ENCODE assay signal across 15 cellular contexts in the genomic region with DNA sequence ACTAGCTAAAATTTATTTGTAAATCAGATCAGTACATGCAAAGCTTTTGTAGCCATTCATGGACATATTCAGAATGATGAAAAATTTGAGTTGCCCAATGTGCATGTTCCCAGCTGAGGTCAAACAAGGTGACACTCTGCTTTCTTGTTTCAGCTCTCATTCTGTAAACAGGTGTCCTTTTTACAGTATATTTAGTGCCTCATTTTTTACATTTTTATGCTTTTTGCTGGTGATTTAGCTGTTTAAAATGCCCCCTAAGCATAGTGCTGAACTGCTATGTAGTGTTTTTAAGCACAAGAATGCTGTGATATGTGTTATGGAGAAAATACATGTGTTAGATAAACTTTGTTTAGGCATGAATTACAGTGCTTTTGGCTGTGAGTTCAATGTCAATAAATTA.
DNase-seq lines count a peak whose midpoint lies in the region; ATAC-seq and TF ChIP-seq lines count a peak whose summit lies in the region.
"Had no signal": no experiment of that assay in that cellular context is flagged by ENCODE, and none has a peak within 500 bp of the region (broad histone marks: within the 10 kb centered on the region; RNA-seq: fewer than 3 reads in every experiment).

No MANE protein-coding gene starts in this region.

- H3K18ac ChIP-seq in IMR-90 (ENCODE audit: low read depth, low read length) = no peak overlapping the region

- DNase-seq in IMR-90 = peak; percentile 1
- DNase-seq in adipocyte (ENCODE audit: low read depth) = peak; percentile 50
- peak; percentile 4 for DNase-seq in fibroblast of pulmonary artery (ENCODE audit: low read depth)
- DNase-seq in SKM-1 treated with dmso at 0.1 percent for 144 hours (lab: John Stamatoyannopoulos, UW; ENCODE audit: unreplicated experiment) = no peak
- DNase-seq in stimulated activated effector memory CD8-positive, alpha-beta T cell treated with anti-CD3 and anti-CD28 coated beads, Interleukin-12 subunit alpha, Interleukin-12 subunit beta, amount 100 ng/mL, for 72 hours (ENCODE audit: low spot score in 2 of 2) = no peak
- DNase-seq in DMS 273 (lab: John Stamatoyannopoulos, UW; ENCODE audit: unreplicated experiment) = no peak
- DNase-seq in NOMO-1 treated with DMSO at 0.1 percent for 48 hours (lab: John Stamatoyannopoulos, UW; ENCODE audit: unreplicated experiment) = no peak
- DNase-seq: ACHN; BE2C; C1 segment of cervical spinal cord; CD4-positive, CD25-positive, alpha-beta regulatory T cell; CD8-positive, alpha-beta memory T cell; COR-L47; H9 had no signal

- no peak overlapping the region for H3K4ac ChIP-seq in IMR-90 (ENCODE audit: low read depth, low read length)

- no peak overlapping the region for H2BK120ac ChIP-seq in IMR-90 (ENCODE audit: low read depth, low read length)

- H4K20me1 ChIP-seq in IMR-90 (ENCODE audit: insufficient read depth, low read length) = no peaks in the 10 kb centered on the region

- H3K27ac ChIP-seq in IMR-90 (ENCODE audit: insufficient read depth, low read length) = no peak overlapping the region
- H3K27ac ChIP-seq in liver (ENCODE audit: low read depth in 1 of 2, low read length in 2 of 2) = no peak overlapping the region

- BruUV-seq in IMR-90 (replicated peaks; lab: Mats Ljungman, UMichigan) = no TSS peak

- H2BK15ac ChIP-seq in IMR-90 (ENCODE audit: low read depth, low read length) = no peak overlapping the region

- no peak overlapping the region for H2AK5ac ChIP-seq in IMR-90 (ENCODE audit: low read depth, low read length)

- H3K36me3 Mint-ChIP-seq in stimulated activated effector memory CD8-positive, alpha-beta T cell treated with anti-CD3 and anti-CD28 coated beads, Interleukin-12 subunit alpha, Interleukin-12 subunit beta, amount 100 ng/mL, for 72 hours = peaks cover 65% of the 10 kb centered on the region

- no peaks in the 10 kb centered on the region for H3K9me1 ChIP-seq in IMR-90 (ENCODE audit: insufficient read depth, low read length)

- POLR2A ChIA-PET in IMR-90 (lab: Charles Lee; ENCODE audit: unreplicated experiment) = no interaction called here

- H3K36me3 ChIP-seq in IMR-90 (ENCODE audit: control insufficient read depth, insufficient read depth, low read length) (peaks cover 1% of the 10 kb centered on the region; the same call in 1 of the 2 replicates), adipocyte (ENCODE audit: control insufficient read depth, insufficient read depth, low read length, severe bottlenecking) (peaks cover 24% of the 10 kb centered on the region), liver (ENCODE audit: control insufficient read depth in 4 of 4, insufficient read depth in 3 of 4, low read depth in 1 of 4, low read length in 3 of 4) (peaks cover 7 to 38% (median 25%) of the 10 kb centered on the region in 4 donors)
- H3K36me3 ChIP-seq: BE2C had no signal

- no peaks in the 10 kb centered on the region for H3K9me3 Mint-ChIP-seq in stimulated activated effector memory CD8-positive, alpha-beta T cell treated with anti-CD3 and anti-CD28 coated beads, Interleukin-12 subunit alpha, Interleukin-12 subunit beta, amount 100 ng/mL, for 72 hours
- H3K9me3 Mint-ChIP-seq: CD4-positive, CD25-positive, alpha-beta regulatory T cell; CD8-positive, alpha-beta memory T cell; H9 had no signal

- H2AK9ac ChIP-seq in IMR-90 (replicated peaks; ENCODE audit: low read depth, low read length, poor library complexity) = no peak overlapping the region

- peak; percentile 57; the same call in 1 of the 2 replicates for ATAC-seq in IMR-90 (ENCODE audit: low read depth)
- no peak for ATAC-seq in stimulated activated effector memory CD8-positive, alpha-beta T cell treated with anti-CD3 and anti-CD28 coated beads, Interleukin-12 subunit alpha, Interleukin-12 subunit beta, amount 100 ng/mL, for 72 hours

- no peak overlapping the region for H2BK20ac ChIP-seq in IMR-90 (ENCODE audit: low read depth, low read length)

- H3K14ac ChIP-seq in IMR-90 (replicated peaks; ENCODE audit: low read depth, low read length) = no peak overlapping the region

- no peak overlapping the region for H3K23ac ChIP-seq in IMR-90 (ENCODE audit: low read depth, low read length)

- TF ChIP-seq CTCF in IMR-90 (conservative IDR thresholded peaks at IDR 0.05; ENCODE audit: low read depth, low read length) (no peak), fibroblast of pulmonary artery (IDR thresholded peaks at IDR 0.05; ENCODE audit: low read length, missing control alignments) (no peak), liver (IDR thresholded peaks at IDR 0.05; ENCODE audit: low read depth, low read length, missing input control) (no peak)

- no peak overlapping the region for H4K8ac ChIP-seq in IMR-90 (ENCODE audit: low read depth in 2 of 2, low read length in 2 of 2)

- H4K91ac ChIP-seq in IMR-90 (ENCODE audit: insufficient read depth, low read depth, low read length) = no peak overlapping the region

- H3K27me3 ChIP-seq in IMR-90 (ENCODE audit: control insufficient read depth, insufficient read depth, low read length) = no peaks in the 10 kb centered on the region
- H3K27me3 ChIP-seq in adipocyte (replicated peaks; ENCODE audit: control insufficient read depth, insufficient read depth, low read length) = no peaks in the 10 kb centered on the region
- H3K27me3 ChIP-seq in liver (ENCODE audit: control insufficient read depth in 4 of 4, insufficient read depth in 4 of 4, low read length in 3 of 4) = no peaks in the 10 kb centered on the region
- H3K27me3 ChIP-seq: BE2C had no signal

- dilution Hi-C loops in IMR-90 (cut with HindIII; ENCODE audit: low sequenced_read_pairs, unreplicated experiment) = no loop called here

- no peak overlapping the region for H3K4me3 Mint-ChIP-seq in stimulated activated effector memory CD8-positive, alpha-beta T cell treated with anti-CD3 and anti-CD28 coated beads, Interleukin-12 subunit alpha, Interleukin-12 subunit beta, amount 100 ng/mL, for 72 hours
- H3K4me3 Mint-ChIP-seq: CD4-positive, CD25-positive, alpha-beta regulatory T cell; CD8-positive, alpha-beta memory T cell; H9 had no signal

- no peak for TF ChIP-seq RAD21 in IMR-90 (IDR thresholded peaks at IDR 0.05; ENCODE audit: low read length)
- no peak for TF ChIP-seq RAD21 in liver (IDR thresholded peaks at IDR 0.05)

- H2AFZ ChIP-seq in IMR-90 (replicated peaks; ENCODE audit: low read length, poor library complexity) = no peak overlapping the region

- no peak overlapping the region for H3K27ac Mint-ChIP-seq in stimulated activated effector memory CD8-positive, alpha-beta T cell treated with anti-CD3 and anti-CD28 coated beads, Interleukin-12 subunit alpha, Interleukin-12 subunit beta, amount 100 ng/mL, for 72 hours
- H3K27ac Mint-ChIP-seq: CD4-positive, CD25-positive, alpha-beta regulatory T cell; H9 had no signal

- no peak overlapping the region for H3K56ac ChIP-seq in IMR-90 (ENCODE audit: extremely low read depth, insufficient read depth, low read length)

- intact Hi-C loops in IMR-90 (cut with micrococcal nuclease) = no loop called here

- H3K4me1 Mint-ChIP-seq in stimulated activated effector memory CD8-positive, alpha-beta T cell treated with anti-CD3 and anti-CD28 coated beads, Interleukin-12 subunit alpha, Interleukin-12 subunit beta, amount 100 ng/mL, for 72 hours = peaks cover 7% of the 10 kb centered on the region
- H3K4me1 Mint-ChIP-seq: H9 had no signal

- H3K79me1 ChIP-seq in IMR-90 (ENCODE audit: low read depth in 1 of 2, low read length in 2 of 2) = no peaks in the 10 kb centered on the region

- H2BK5ac ChIP-seq in IMR-90 (ENCODE audit: low read depth, low read length, poor library complexity, severe bottlenecking) = no peak overlapping the region

- H3K4me1 ChIP-seq in IMR-90 (ENCODE audit: control insufficient read depth, insufficient read depth, low read length) = 0 out of 2 replicates have a peak, but pooled peaks cover 1% of the 10 kb centered on the region
- H3K4me1 ChIP-seq in adipocyte (ENCODE audit: control insufficient read depth, insufficient read depth, low read length) = peaks cover 18% of the 10 kb centered on the region
- H3K4me1 ChIP-seq in liver (ENCODE audit: control insufficient read depth in 4 of 4, insufficient read depth in 4 of 4, low read length in 3 of 4) = peaks cover 0 to 3% (median 0%) of the 10 kb centered on the region in 4 donors
- H3K4me1 ChIP-seq: BE2C had no signal

- H3K9me3 ChIP-seq in IMR-90 (ENCODE audit: control insufficient read depth, insufficient read depth, low read length) (no peaks in the 10 kb centered on the region), adipocyte (ENCODE audit: control insufficient read depth, low read length) (no peaks in the 10 kb centered on the region), liver (ENCODE audit: control insufficient read depth in 4 of 4, low read length in 3 of 4) (no peaks in the 10 kb centered on the region)
- H3K9me3 ChIP-seq: BE2C had no signal

- CTCF ChIA-PET in IMR-90 (lab: Yijun Ruan, JAX) = no interaction called here

- TF ChIP-seq POLR2A in IMR-90 (IDR thresholded peaks at IDR 0.05; ENCODE audit: low read depth, low read length) = no peak

- H3K4me2 ChIP-seq in IMR-90 (ENCODE audit: low read depth, low read length) = no peak overlapping the region

- in situ Hi-C loops in IMR-90 (cut with MboI; ENCODE audit: low sequenced_read_pairs) = no loop called here

- no peak overlapping the region for H4K5ac ChIP-seq in IMR-90 (ENCODE audit: low read depth, low read length)

- H3K4me3 ChIP-seq in IMR-90 (ENCODE audit: insufficient read depth, low read depth, low read length) (no peak overlapping the region), adipocyte (ENCODE audit: low read length) (no peak overlapping the region), fibroblast of pulmonary artery (replicated peaks; ENCODE audit: low read depth, low read length) (no peak overlapping the region), liver (ENCODE audit: low read depth in 1 of 3, low read length in 3 of 3) (no peak overlapping the region)

- no peak overlapping the region for H3K9ac ChIP-seq in IMR-90 (ENCODE audit: low read depth, low read length)
- H3K9ac ChIP-seq in adipocyte (ENCODE audit: low read length) = no peak overlapping the region
- no peak overlapping the region for H3K9ac ChIP-seq in liver (ENCODE audit: low read depth in 1 of 2, low read length in 2 of 2)

TF ChIP-seq in IMR-90, 13 proteins besides CTCF, POLR2A, EP300 and RAD21 (continues in another document):
- TF ChIP-seq MXI1 (IDR thresholded peaks at IDR 0.05; ENCODE audit: borderline replicate concordance, low read depth, low read length) = no peak
- no peak for TF ChIP-seq NFE2L2 (IDR thresholded peaks at IDR 0.05; ENCODE audit: low read depth, low read length)
- TF ChIP-seq RCOR1 (IDR thresholded peaks at IDR 0.05; ENCODE audit: insufficient replicate concordance, low read length) = no peak

TF ChIP-seq in liver, 16 proteins besides CTCF, POLR2A, EP300 and RAD21:
- TF ChIP-seq SP1 (IDR thresholded peaks at IDR 0.05) (no peak), RXRA (IDR thresholded peaks at IDR 0.05) (peak; percentile 25 to 51)
TF ChIP-seq in liver: peak in this region for 1.

Comparison
In these comparisons a context has a peak if more than half of its experiments do, and no peak if none do; other contexts are left out.
1. DNase-seq: peak in IMR-90 (single experiment), adipocyte (single experiment) and fibroblast of pulmonary artery (single experiment); none in SKM-1 treated with dmso at 0.1 percent for 144 hours (single experiment), stimulated activated effector memory CD8-positive, alpha-beta T cell treated with anti-CD3 and anti-CD28 coated beads, Interleukin-12 subunit alpha, Interleukin-12 subunit beta, amount 100 ng/mL, for 72 hours (0 of 2), DMS 273 (single experiment) and NOMO-1 treated with DMSO at 0.1 percent for 48 hours (single experiment).